In genomic region chr14:23069413-23069806, GRCh38 we compare ENCODE assay signal across 9 cellular contexts. TPM values are rescaled to one million over a fixed set of nuclear protein-coding genes. Genes with fewer than 3 reads are reported as not detected.
DNase-seq lines count a peak whose midpoint lies in the region; ATAC-seq and TF ChIP-seq lines count a peak whose summit lies in the region.
"Had no signal": no experiment of that assay in that cellular context is flagged by ENCODE, and none has a peak within 500 bp of the region (broad histone marks: within the 10 kb centered on the region; RNA-seq: fewer than 3 reads in every experiment).

No MANE protein-coding gene starts in this region.

- H3K79me1 ChIP-seq in mesenchymal stem cell (replicated peaks; ENCODE audit: low read length, poor library complexity, severe bottlenecking) = peaks cover 2% of the 10 kb centered on the region

- H3K9me3 ChIP-seq in cardiac muscle cell (ENCODE audit: low read depth) (no peaks in the 10 kb centered on the region), mesenchymal stem cell (ENCODE audit: control insufficient read depth, low read length) (no peaks in the 10 kb centered on the region), PC-9 (ENCODE audit: insufficient read depth, low read depth) (no peaks in the 10 kb centered on the region)

- no peaks in the 10 kb centered on the region for H3K9me3 Mint-ChIP-seq in activated T-helper 1 cell treated with anti-CD3 and anti-CD28 coated beads, Interleukin-12 subunit alpha, Interleukin-12 subunit beta, Interleukin-2, Interleukin-4 antibody, amounts not matched to agents 30 ng/mL and 10 ng/mL and 1 ng/mL, durations not matched to agents 14 hours and 24 hours and 36 hours
- H3K9me3 Mint-ChIP-seq in type B pancreatic cell = no peaks in the 10 kb centered on the region

- DNase-seq in cardiac muscle cell (ENCODE audit: low read depth in 1 of 2, low spot score in 1 of 2) (no peak), cardiac septum (ENCODE audit: low spot score) (no peak), mesenchymal stem cell (no peak), type B pancreatic cell (ENCODE audit: extremely low spot score, unreplicated experiment) (no peak), PC-9 (no peak), hypothalamus (lab: John Stamatoyannopoulos, UW) (no peak)
- no peak for DNase-seq in activated T-helper 1 cell treated with anti-CD3 and anti-CD28 coated beads, Interleukin-12 subunit alpha, Interleukin-12 subunit beta, Interleukin-2, Interleukin-4 antibody, amounts not matched to agents 30 ng/mL and 10 ng/mL and 1 ng/mL, durations not matched to agents 14 hours and 24 hours and 36 hours (ENCODE audit: low spot score)

- CTCF ChIA-PET in PC-9 (lab: Charles Lee) = interaction anchor here (0.5 to 1.5 kb wide), 15 partner anchors 8 to 596 kb away, joined by 3 to 15 read pairs (median 4); partner anchors contain the start of genes ACIN1, C14orf119 and DAD1

- peaks cover 33% of the 10 kb centered on the region for H3K36me3 ChIP-seq in cardiac muscle cell
- H3K36me3 ChIP-seq in mesenchymal stem cell (ENCODE audit: control insufficient read depth in 1 of 2, insufficient read depth in 2 of 2, low read depth in 1 of 2, low read length in 2 of 2) = peaks cover 44 to 78% of the 10 kb centered on the region in 2 experiments
- H3K36me3 ChIP-seq in PC-9 (ENCODE audit: low read depth) = peaks cover 27% of the 10 kb centered on the region; the same call in 1 of the 2 replicates

- peaks cover 45% of the 10 kb centered on the region for H3K79me2 ChIP-seq in PC-9 (ENCODE audit: low read depth)

- H3K4me1 Mint-ChIP-seq in activated T-helper 1 cell treated with anti-CD3 and anti-CD28 coated beads, Interleukin-12 subunit alpha, Interleukin-12 subunit beta, Interleukin-2, Interleukin-4 antibody, amounts not matched to agents 30 ng/mL and 10 ng/mL and 1 ng/mL, durations not matched to agents 14 hours and 24 hours and 36 hours (ENCODE audit: low read depth) = peaks cover 42% of the 10 kb centered on the region
- peaks cover 40% of the 10 kb centered on the region for H3K4me1 Mint-ChIP-seq in type B pancreatic cell (ENCODE audit: unreplicated experiment)

- H2BK5ac ChIP-seq in mesenchymal stem cell (ENCODE audit: low read depth, low read length, poor library complexity, severe bottlenecking) = no peak overlapping the region

- no peak overlapping the region for H3K4me3 ChIP-seq in cardiac muscle cell
- peak overlapping the region in 1 of 2 experiments; percentile 50 for H3K4me3 ChIP-seq in mesenchymal stem cell (ENCODE audit: insufficient read depth in 1 of 2, low read depth in 1 of 2, low read length in 2 of 2)
- no peak overlapping the region for H3K4me3 ChIP-seq in PC-9

- peaks cover 46% of the 10 kb centered on the region for H3F3A ChIP-seq in PC-9 (ENCODE audit: insufficient read depth, low read depth)

- peak overlapping the region; percentile 99 for H3K9ac ChIP-seq in mesenchymal stem cell (ENCODE audit: low read length)

- no peak overlapping the region for H3K23ac ChIP-seq in mesenchymal stem cell (ENCODE audit: low read length in 2 of 2)

- no peak overlapping the region for H3K27ac Mint-ChIP-seq in activated T-helper 1 cell treated with anti-CD3 and anti-CD28 coated beads, Interleukin-12 subunit alpha, Interleukin-12 subunit beta, Interleukin-2, Interleukin-4 antibody, amounts not matched to agents 30 ng/mL and 10 ng/mL and 1 ng/mL, durations not matched to agents 14 hours and 24 hours and 36 hours
- peak overlapping the region; percentile 96 for H3K27ac Mint-ChIP-seq in type B pancreatic cell

- no peak overlapping the region for H3K4ac ChIP-seq in mesenchymal stem cell (ENCODE audit: low read depth in 1 of 2, low read length in 2 of 2)

- H2AFZ ChIP-seq in mesenchymal stem cell (ENCODE audit: low read depth, low read length) = no peak overlapping the region
- H2AFZ ChIP-seq in PC-9 = no peak overlapping the region

- H3K9me2 ChIP-seq in PC-9 (ENCODE audit: insufficient read depth) = no peaks in the 10 kb centered on the region

- H4K91ac ChIP-seq in mesenchymal stem cell (ENCODE audit: low read length) = no peak overlapping the region

- peaks cover 25% of the 10 kb centered on the region for H3K4me1 ChIP-seq in cardiac muscle cell (ENCODE audit: low read depth)
- H3K4me1 ChIP-seq in mesenchymal stem cell (ENCODE audit: control insufficient read depth, insufficient read depth, low read depth, low read length) = peaks cover 25% of the 10 kb centered on the region
- peaks cover 28% of the 10 kb centered on the region for H3K4me1 ChIP-seq in PC-9 (replicated peaks; ENCODE audit: insufficient read depth)

- no peaks in the 10 kb centered on the region for H3K27me3 ChIP-seq in cardiac muscle cell
- no peaks in the 10 kb centered on the region for H3K27me3 ChIP-seq in mesenchymal stem cell (ENCODE audit: control insufficient read depth in 1 of 2, insufficient read depth in 1 of 2, low read length in 2 of 2)
- H3K27me3 ChIP-seq in PC-9 (ENCODE audit: insufficient read depth, low read depth) = no peaks in the 10 kb centered on the region

- no peak for ATAC-seq in HG03280 (IDR thresholded peaks at IDR 0.05; ENCODE audit: unreplicated experiment)

- H2BK120ac ChIP-seq in mesenchymal stem cell (ENCODE audit: low read depth, low read length) = no peak overlapping the region

- POLR2A ChIA-PET in PC-9 (lab: Charles Lee; ENCODE audit: unreplicated experiment) = interaction anchor here (0.5 kb wide), 1 partner anchor 26 kb away, joined by 4 read pairs; the partner anchor contains the start of genes ACIN1 and C14orf119

- WGBS in mesenchymal stem cell = 71% methylated on average over 3 of the region's 4 CpGs

- peak overlapping the region; percentile 36 for H4K8ac ChIP-seq in mesenchymal stem cell (ENCODE audit: low read length)

- H2BK12ac ChIP-seq in mesenchymal stem cell (ENCODE audit: low read length in 2 of 2) = no peak overlapping the region

- H3K18ac ChIP-seq in mesenchymal stem cell (ENCODE audit: low read depth in 1 of 2, low read length in 2 of 2) = no peak overlapping the region

- peaks cover 10% of the 10 kb centered on the region for H4K20me1 ChIP-seq in PC-9 (ENCODE audit: insufficient read depth)

- H3K4me3 Mint-ChIP-seq in activated T-helper 1 cell treated with anti-CD3 and anti-CD28 coated beads, Interleukin-12 subunit alpha, Interleukin-12 subunit beta, Interleukin-2, Interleukin-4 antibody, amounts not matched to agents 30 ng/mL and 10 ng/mL and 1 ng/mL, durations not matched to agents 14 hours and 24 hours and 36 hours = peak overlapping the region; percentile 74
- peak overlapping the region; percentile 93 for H3K4me3 Mint-ChIP-seq in type B pancreatic cell

- intact Hi-C loops in cardiac septum (cut with DNase I) (no loop called here), PC-9 (cut with micrococcal nuclease; ENCODE audit: unreplicated experiment) (loop anchor here (2.0 kb wide), 1 partner anchor 39 kb away; no protein-coding TSS in a partner anchor)
- intact Hi-C loops in activated T-helper 1 cell treated with anti-CD3 and anti-CD28 coated beads, Interleukin-12 subunit alpha, Interleukin-12 subunit beta, Interleukin-2, Interleukin-4 antibody, amounts not matched to agents 30 ng/mL and 10 ng/mL and 1 ng/mL, durations not matched to agents 14 hours and 24 hours and 36 hours (cut with micrococcal nuclease) = loop anchor here (1.0 to 2.0 kb wide), 3 partner anchors 117 to 232 kb away; partner anchors contain the start of gene PRMT5

- no peak overlapping the region for H2BK15ac ChIP-seq in mesenchymal stem cell (ENCODE audit: low read depth, poor library complexity, severe bottlenecking)

- peaks cover 39% of the 10 kb centered on the region for H3K36me3 Mint-ChIP-seq in activated T-helper 1 cell treated with anti-CD3 and anti-CD28 coated beads, Interleukin-12 subunit alpha, Interleukin-12 subunit beta, Interleukin-2, Interleukin-4 antibody, amounts not matched to agents 30 ng/mL and 10 ng/mL and 1 ng/mL, durations not matched to agents 14 hours and 24 hours and 36 hours (ENCODE audit: low read depth)
- H3K36me3 Mint-ChIP-seq in type B pancreatic cell = peaks cover 28% of the 10 kb centered on the region

- H3K27ac ChIP-seq in cardiac muscle cell (peak overlapping the region; percentile 90), mesenchymal stem cell (ENCODE audit: low read length, poor library complexity, severe bottlenecking) (peak overlapping the region; percentile 57), PC-9 (no peak overlapping the region)

- no TSS peak for BruUV-seq in PC-9 (replicated peaks; lab: Mats Ljungman, UMichigan)

- no peak overlapping the region for H3K14ac ChIP-seq in mesenchymal stem cell (ENCODE audit: low read length in 2 of 2)

- H3K27me3 Mint-ChIP-seq in activated T-helper 1 cell treated with anti-CD3 and anti-CD28 coated beads, Interleukin-12 subunit alpha, Interleukin-12 subunit beta, Interleukin-2, Interleukin-4 antibody, amounts not matched to agents 30 ng/mL and 10 ng/mL and 1 ng/mL, durations not matched to agents 14 hours and 24 hours and 36 hours (ENCODE audit: insufficient read depth) = no peaks in the 10 kb centered on the region
- H3K27me3 Mint-ChIP-seq in type B pancreatic cell = no peaks in the 10 kb centered on the region

- no peak for TF ChIP-seq CTCF in cardiac muscle cell (IDR thresholded peaks at IDR 0.05; ENCODE audit: low read depth, low read length)
- no peak for TF ChIP-seq CTCF in type B pancreatic cell (conservative IDR thresholded peaks at IDR 0.05)
- no peak for TF ChIP-seq CTCF in PC-9 (conservative IDR thresholded peaks at IDR 0.05)

- H2AK5ac ChIP-seq in mesenchymal stem cell (ENCODE audit: low read length, severe bottlenecking) = peak overlapping the region; percentile 10

- H3K4me2 ChIP-seq in mesenchymal stem cell (ENCODE audit: low read length, poor library complexity, severe bottlenecking) (peak overlapping the region; percentile 29), PC-9 (no peak overlapping the region)

RNA-seq across cellular contexts. Expression of gene CDH24, which starts 12.1 kb away (rescaled TPM):
- total RNA-seq in cardiac muscle cell = 8.6 and 8.9 TPM in 2 replicates
- polyA plus RNA-seq in cardiac muscle cell = 4.4 and 13.4 TPM in 2 replicates
- total RNA-seq in cardiac septum = 2.6 TPM
- total RNA-seq in activated T-helper 1 cell treated with anti-CD3 and anti-CD28 coated beads, Interleukin-12 subunit alpha, Interleukin-12 subunit beta, Interleukin-2, Interleukin-4 antibody, amounts not matched to agents 30 ng/mL and 10 ng/mL and 1 ng/mL, durations not matched to agents 14 hours and 24 hours and 36 hours = 1.0 and 1.2 TPM in 2 replicates
- 5.8 TPM for polyA plus RNA-seq in mesenchymal stem cell (2013, experiment 1 of 2)
- polyA plus RNA-seq in mesenchymal stem cell (2013, experiment 2 of 2) = 5.0 TPM
- total RNA-seq in type B pancreatic cell (ENCODE audit: low replicate concordance) = 7.9 and 20.4 TPM in 2 replicates
- 16.4 and 18.8 TPM in 2 replicates for total RNA-seq in PC-9 (2021)

RNA-seq across cellular contexts. Expression of gene ACIN1, which starts 25.5 kb away (rescaled TPM):
- 95.1 and 151 TPM in 2 replicates for total RNA-seq in cardiac muscle cell
- 41.0 and 45.5 TPM in 2 replicates for polyA plus RNA-seq in cardiac muscle cell
- 72.4 TPM for total RNA-seq in cardiac septum
- 221 and 225 TPM in 2 replicates for total RNA-seq in activated T-helper 1 cell treated with anti-CD3 and anti-CD28 coated beads, Interleukin-12 subunit alpha, Interleukin-12 subunit beta, Interleukin-2, Interleukin-4 antibody, amounts not matched to agents 30 ng/mL and 10 ng/mL and 1 ng/mL, durations not matched to agents 14 hours and 24 hours and 36 hours
- polyA plus RNA-seq in mesenchymal stem cell (2013, experiment 1 of 2) = 96.0 TPM
- 87.5 TPM for polyA plus RNA-seq in mesenchymal stem cell (2013, experiment 2 of 2)
- total RNA-seq in type B pancreatic cell (ENCODE audit: low replicate concordance) = 214 and 342 TPM in 2 replicates
- 113 and 171 TPM in 2 replicates for total RNA-seq in PC-9 (2021)

RNA-seq across cellular contexts. Expression of gene C14orf119, which starts 25.9 kb away (rescaled TPM):
- 22.2 and 57.0 TPM in 2 replicates for total RNA-seq in cardiac muscle cell
- polyA plus RNA-seq in cardiac muscle cell = 105 and 120 TPM in 2 replicates
- 28.9 TPM for total RNA-seq in cardiac septum
- 49.7 and 55.6 TPM in 2 replicates for total RNA-seq in activated T-helper 1 cell treated with anti-CD3 and anti-CD28 coated beads, Interleukin-12 subunit alpha, Interleukin-12 subunit beta, Interleukin-2, Interleukin-4 antibody, amounts not matched to agents 30 ng/mL and 10 ng/mL and 1 ng/mL, durations not matched to agents 14 hours and 24 hours and 36 hours
- 50.4 TPM for polyA plus RNA-seq in mesenchymal stem cell (2013, experiment 1 of 2)
- 51.9 TPM for polyA plus RNA-seq in mesenchymal stem cell (2013, experiment 2 of 2)
- total RNA-seq in type B pancreatic cell (ENCODE audit: low replicate concordance) = 53.0 and 67.2 TPM in 2 replicates
- 26.8 and 46.5 TPM in 2 replicates for total RNA-seq in PC-9 (2021)

RNA-seq across cellular contexts. Expression of gene PSMB11, which starts 27.4 kb away (rescaled TPM):
- 0.12 TPM in 1 of 2 replicates, not detected in the other for total RNA-seq in cardiac muscle cell
- not detected in 2 replicates for polyA plus RNA-seq in cardiac muscle cell
- total RNA-seq in cardiac septum = not detected
- not detected in 2 replicates for total RNA-seq in activated T-helper 1 cell treated with anti-CD3 and anti-CD28 coated beads, Interleukin-12 subunit alpha, Interleukin-12 subunit beta, Interleukin-2, Interleukin-4 antibody, amounts not matched to agents 30 ng/mL and 10 ng/mL and 1 ng/mL, durations not matched to agents 14 hours and 24 hours and 36 hours
- polyA plus RNA-seq in mesenchymal stem cell (2013, experiment 1 of 2) = not detected
- not detected for polyA plus RNA-seq in mesenchymal stem cell (2013, experiment 2 of 2)
- not detected in 2 replicates for total RNA-seq in type B pancreatic cell (ENCODE audit: low replicate concordance)
- not detected in 2 replicates for total RNA-seq in PC-9 (2021)
- total RNA-seq: NCI-H460 had no signal

RNA-seq across cellular contexts. Expression of gene PSMB5, which starts 34.7 kb away (rescaled TPM):
- 124 and 255 TPM in 2 replicates for total RNA-seq in cardiac muscle cell
- 304 and 326 TPM in 2 replicates for polyA plus RNA-seq in cardiac muscle cell
- 120 TPM for total RNA-seq in cardiac septum
- total RNA-seq in activated T-helper 1 cell treated with anti-CD3 and anti-CD28 coated beads, Interleukin-12 subunit alpha, Interleukin-12 subunit beta, Interleukin-2, Interleukin-4 antibody, amounts not matched to agents 30 ng/mL and 10 ng/mL and 1 ng/mL, durations not matched to agents 14 hours and 24 hours and 36 hours = 144 and 148 TPM in 2 replicates
- polyA plus RNA-seq in mesenchymal stem cell (2013, experiment 1 of 2) = 155 TPM
- polyA plus RNA-seq in mesenchymal stem cell (2013, experiment 2 of 2) = 156 TPM
- total RNA-seq in type B pancreatic cell (ENCODE audit: low replicate concordance) = 153 and 177 TPM in 2 replicates
- 122 and 146 TPM in 2 replicates for total RNA-seq in PC-9 (2021)
